ENCODE assay signal across 1 cellular context in genomic region chr3:172061724-172062184, GRCh38.
TF ChIP-seq lines count a peak whose summit lies in the region.

No MANE protein-coding gene starts in this region.

TF ChIP-seq in GM12878, 131 proteins besides CTCF, POLR2A, EP300 and RAD21 (continued from another document and continues in another):
- TF ChIP-seq RELA (IDR thresholded peaks at IDR 0.05; ENCODE audit: borderline replicate concordance, partially characterized antibody) (no peak), EZH2 (IDR thresholded peaks at IDR 0.05; ENCODE audit: borderline replicate concordance, control insufficient read depth, low read depth, low read length) (no peak), CHD4 (IDR thresholded peaks at IDR 0.05) (no peak), ZNF687 (IDR thresholded peaks at IDR 0.05) (peak; percentile 51), STAT3 (IDR thresholded peaks at IDR 0.05; ENCODE audit: low read depth, low read length) (peak; percentile 66; the same call in 1 of the 2 replicates), NFXL1 (IDR thresholded peaks at IDR 0.05; ENCODE audit: borderline replicate concordance) (no peak), SMC3 (IDR thresholded peaks at IDR 0.05; ENCODE audit: borderline replicate concordance, low read length) (no peak), POLR2AphosphoS2 (IDR thresholded peaks at IDR 0.05; ENCODE audit: low read depth, low read length) (no peak), BMI1 (IDR thresholded peaks at IDR 0.05; ENCODE audit: borderline replicate concordance) (peak; percentile 69; the same call in 1 of the 2 replicates), HDAC2 (IDR thresholded peaks at IDR 0.05) (no peak), MTA2 (IDR thresholded peaks at IDR 0.05; ENCODE audit: low read depth) (peak; percentile 96), GATAD2B (conservative IDR thresholded peaks at IDR 0.05; ENCODE audit: low read depth) (no peak), CBFB (IDR thresholded peaks at IDR 0.05; ENCODE audit: low read depth) (peak; percentile 71), TCF3 (IDR thresholded peaks at IDR 0.05; ENCODE audit: borderline replicate concordance, insufficient read depth, low read depth, low read length) (no peak), KAT2A (conservative IDR thresholded peaks at IDR 0.05; ENCODE audit: control insufficient read depth, low read depth, low read length) (no peak), PML (IDR thresholded peaks at IDR 0.05; ENCODE audit: low read length) (peak; percentile 57; the same call in 1 of the 2 replicates), NKRF (conservative IDR thresholded peaks at IDR 0.05) (no peak), SMAD1 (IDR thresholded peaks at IDR 0.05; ENCODE audit: low read depth, partially characterized antibody) (no peak), NR2F1 (conservative IDR thresholded peaks at IDR 0.05) (peak; percentile 93), TBL1XR1 (IDR thresholded peaks at IDR 0.05; ENCODE audit: low read depth, low read length) (peak; percentile 84), SIX5 (IDR thresholded peaks at IDR 0.05; ENCODE audit: low read depth, low read length, severe bottlenecking) (no peak), IRF5 (IDR thresholded peaks at IDR 0.05; ENCODE audit: borderline replicate concordance) (no peak), CEBPB (IDR thresholded peaks at IDR 0.05; ENCODE audit: borderline replicate concordance in 1 of 2, low read depth in 2 of 2, low read length in 2 of 2) (peak in 1 of 2 experiments; percentile 70; a peak in 1 of 4 replicates), RCOR1 (conservative IDR thresholded peaks at IDR 0.05; ENCODE audit: low read depth, low read length) (no peak), RAD51 (IDR thresholded peaks at IDR 0.05) (no peak), NRF1 (conservative IDR thresholded peaks at IDR 0.05; ENCODE audit: low read depth, low read length) (no peak), ZNF24 (IDR thresholded peaks at IDR 0.05) (peak; percentile 91), NR2C2 (IDR thresholded peaks at IDR 0.05; ENCODE audit: borderline replicate concordance, control insufficient read depth, insufficient read length, low read depth) (no peak), USF1 (IDR thresholded peaks at IDR 0.05; ENCODE audit: borderline replicate concordance, extremely low read length, insufficient read depth, low read depth, low read length) (no peak), ZZZ3 (IDR thresholded peaks at IDR 0.05; ENCODE audit: control insufficient read depth, insufficient read length, low read depth) (no peak), MYC (IDR thresholded peaks at IDR 0.05; ENCODE audit: insufficient read depth, insufficient read length, insufficient replicate concordance, low read length, severe bottlenecking) (no peak), NFYA (IDR thresholded peaks at IDR 0.05; ENCODE audit: borderline replicate concordance, low read depth, low read length) (no peak), ASH2L (IDR thresholded peaks at IDR 0.05; ENCODE audit: borderline replicate concordance, low read depth) (no peak), DPF2 (IDR thresholded peaks at IDR 0.05) (peak; percentile 91), PAX5 (IDR thresholded peaks at IDR 0.05; ENCODE audit: borderline replicate concordance, low read depth, low read length) (peak; percentile 27; the same call in 1 of the 2 replicates), HDAC6 (IDR thresholded peaks at IDR 0.05; ENCODE audit: unreplicated experiment) (no peak), CEBPZ (IDR thresholded peaks at IDR 0.05; ENCODE audit: low read depth, low read length) (no peak)
- TF ChIP-seq, protein P1, sequence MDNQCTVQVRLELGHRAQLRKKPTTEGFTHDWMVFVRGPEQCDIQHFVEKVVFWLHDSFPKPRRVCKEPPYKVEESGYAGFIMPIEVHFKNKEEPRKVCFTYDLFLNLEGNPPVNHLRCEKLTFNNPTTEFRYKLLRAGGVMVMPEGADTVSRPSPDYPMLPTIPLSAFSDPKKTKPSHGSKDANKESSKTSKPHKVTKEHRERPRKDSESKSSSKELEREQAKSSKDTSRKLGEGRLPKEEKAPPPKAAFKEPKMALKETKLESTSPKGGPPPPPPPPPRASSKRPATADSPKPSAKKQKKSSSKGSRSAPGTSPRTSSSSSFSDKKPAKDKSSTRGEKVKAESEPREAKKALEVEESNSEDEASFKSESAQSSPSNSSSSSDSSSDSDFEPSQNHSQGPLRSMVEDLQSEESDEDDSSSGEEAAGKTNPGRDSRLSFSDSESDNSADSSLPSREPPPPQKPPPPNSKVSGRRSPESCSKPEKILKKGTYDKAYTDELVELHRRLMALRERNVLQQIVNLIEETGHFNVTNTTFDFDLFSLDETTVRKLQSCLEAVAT (IDR thresholded peaks at IDR 0.05), result no peak
- TF ChIP-seq, protein P2, sequence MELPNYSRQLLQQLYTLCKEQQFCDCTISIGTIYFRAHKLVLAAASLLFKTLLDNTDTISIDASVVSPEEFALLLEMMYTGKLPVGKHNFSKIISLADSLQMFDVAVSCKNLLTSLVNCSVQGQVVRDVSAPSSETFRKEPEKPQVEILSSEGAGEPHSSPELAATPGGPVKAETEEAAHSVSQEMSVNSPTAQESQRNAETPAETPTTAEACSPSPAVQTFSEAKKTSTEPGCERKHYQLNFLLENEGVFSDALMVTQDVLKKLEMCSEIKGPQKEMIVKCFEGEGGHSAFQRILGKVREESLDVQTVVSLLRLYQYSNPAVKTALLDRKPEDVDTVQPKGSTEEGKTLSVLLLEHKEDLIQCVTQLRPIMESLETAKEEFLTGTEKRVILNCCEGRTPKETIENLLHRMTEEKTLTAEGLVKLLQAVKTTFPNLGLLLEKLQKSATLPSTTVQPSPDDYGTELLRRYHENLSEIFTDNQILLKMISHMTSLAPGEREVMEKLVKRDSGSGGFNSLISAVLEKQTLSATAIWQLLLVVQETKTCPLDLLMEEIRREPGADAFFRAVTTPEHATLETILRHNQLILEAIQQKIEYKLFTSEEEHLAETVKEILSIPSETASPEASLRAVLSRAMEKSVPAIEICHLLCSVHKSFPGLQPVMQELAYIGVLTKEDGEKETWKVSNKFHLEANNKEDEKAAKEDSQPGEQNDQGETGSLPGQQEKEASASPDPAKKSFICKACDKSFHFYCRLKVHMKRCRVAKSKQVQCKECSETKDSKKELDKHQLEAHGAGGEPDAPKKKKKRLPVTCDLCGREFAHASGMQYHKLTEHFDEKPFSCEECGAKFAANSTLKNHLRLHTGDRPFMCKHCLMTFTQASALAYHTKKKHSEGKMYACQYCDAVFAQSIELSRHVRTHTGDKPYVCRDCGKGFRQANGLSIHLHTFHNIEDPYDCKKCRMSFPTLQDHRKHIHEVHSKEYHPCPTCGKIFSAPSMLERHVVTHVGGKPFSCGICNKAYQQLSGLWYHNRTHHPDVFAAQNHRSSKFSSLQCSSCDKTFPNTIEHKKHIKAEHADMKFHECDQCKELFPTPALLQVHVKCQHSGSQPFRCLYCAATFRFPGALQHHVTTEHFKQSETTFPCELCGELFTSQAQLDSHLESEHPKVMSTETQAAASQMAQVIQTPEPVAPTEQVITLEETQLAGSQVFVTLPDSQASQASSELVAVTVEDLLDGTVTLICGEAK (IDR thresholded peaks at IDR 0.05; ENCODE audit: borderline replicate concordance), result no peak
- TF ChIP-seq, protein P3, sequence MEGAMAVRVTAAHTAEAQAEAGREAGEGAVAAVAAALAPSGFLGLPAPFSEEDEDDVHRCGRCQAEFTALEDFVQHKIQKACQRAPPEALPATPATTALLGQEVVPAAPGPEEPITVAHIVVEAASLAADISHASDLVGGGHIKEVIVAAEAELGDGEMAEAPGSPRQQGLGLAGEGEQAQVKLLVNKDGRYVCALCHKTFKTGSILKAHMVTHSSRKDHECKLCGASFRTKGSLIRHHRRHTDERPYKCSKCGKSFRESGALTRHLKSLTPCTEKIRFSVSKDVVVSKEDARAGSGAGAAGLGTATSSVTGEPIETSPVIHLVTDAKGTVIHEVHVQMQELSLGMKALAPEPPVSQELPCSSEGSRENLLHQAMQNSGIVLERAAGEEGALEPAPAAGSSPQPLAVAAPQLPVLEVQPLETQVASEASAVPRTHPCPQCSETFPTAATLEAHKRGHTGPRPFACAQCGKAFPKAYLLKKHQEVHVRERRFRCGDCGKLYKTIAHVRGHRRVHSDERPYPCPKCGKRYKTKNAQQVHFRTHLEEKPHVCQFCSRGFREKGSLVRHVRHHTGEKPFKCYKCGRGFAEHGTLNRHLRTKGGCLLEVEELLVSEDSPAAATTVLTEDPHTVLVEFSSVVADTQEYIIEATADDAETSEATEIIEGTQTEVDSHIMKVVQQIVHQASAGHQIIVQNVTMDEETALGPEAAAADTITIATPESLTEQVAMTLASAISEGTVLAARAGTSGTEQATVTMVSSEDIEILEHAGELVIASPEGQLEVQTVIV (IDR thresholded peaks at IDR 0.05; ENCODE audit: borderline replicate concordance, partially characterized antibody), result no peak
